1 cellular context compared by ENCODE assay signal in genomic region chr6:143064996-143065683, GRCh38.
TF ChIP-seq lines count a peak whose summit lies in the region.

No MANE protein-coding gene starts in this region.

TF ChIP-seq in HepG2, 621 proteins besides CTCF, POLR2A, EP300 and RAD21 (continued from another document and continues in another):
- TF ChIP-seq KIAA2018 (CRISPR knock-in tag; IDR thresholded peaks at IDR 0.05; ENCODE audit: borderline replicate concordance) (no peak), MTA1 (CRISPR knock-in tag; IDR thresholded peaks at IDR 0.05; ENCODE audit: borderline replicate concordance) (no peak), HNF4A (CRISPR knock-in tag; IDR thresholded peaks at IDR 0.05) (peak; percentile 58), NAIF1 (CRISPR knock-in tag; IDR thresholded peaks at IDR 0.05; ENCODE audit: borderline replicate concordance) (0 out of 2 replicates have a peak, but pooled peaks have one; percentile 42), ZNF619 (CRISPR knock-in tag; IDR thresholded peaks at IDR 0.05) (no peak), RNF219 (CRISPR knock-in tag; IDR thresholded peaks at IDR 0.05) (no peak), HNF4G (IDR thresholded peaks at IDR 0.05; ENCODE audit: borderline replicate concordance, low read depth, low read length) (peak; percentile 48; the same call in 1 of the 2 replicates), HNF4G (CRISPR knock-in tag; IDR thresholded peaks at IDR 0.05; ENCODE audit: borderline replicate concordance, low read depth) (no peak), HMGXB3 (CRISPR knock-in tag; IDR thresholded peaks at IDR 0.05; ENCODE audit: borderline replicate concordance) (0 out of 2 replicates have a peak, but pooled peaks have one; percentile 45), DRAP1 (CRISPR knock-in tag; IDR thresholded peaks at IDR 0.05) (no peak), ZHX1 (CRISPR knock-in tag; IDR thresholded peaks at IDR 0.05; ENCODE audit: low read depth) (no peak), TP53 (CRISPR knock-in tag; conservative IDR thresholded peaks at IDR 0.05) (no peak), NR2F2 (IDR thresholded peaks at IDR 0.05; ENCODE audit: borderline replicate concordance, low read depth) (0 out of 2 replicates have a peak, but pooled peaks have one; percentile 23), PBX2 (CRISPR knock-in tag; IDR thresholded peaks at IDR 0.05) (no peak), GPBP1L1 (CRISPR knock-in tag; IDR thresholded peaks at IDR 0.05) (no peak), KLF16 (CRISPR knock-in tag; IDR thresholded peaks at IDR 0.05) (0 out of 4 replicates have a peak, but pooled peaks of 1 of the 2 experiments have one; percentile 32), ZNF572 (CRISPR knock-in tag; IDR thresholded peaks at IDR 0.05) (no peak), ZNF614 (CRISPR knock-in tag; IDR thresholded peaks at IDR 0.05; ENCODE audit: borderline replicate concordance) (peak; percentile 79; the same call in 1 of the 2 replicates), POLR2G (IDR thresholded peaks at IDR 0.05; ENCODE audit: low read depth, low read length) (no peak), ZBTB33 (CRISPR knock-in tag; IDR thresholded peaks at IDR 0.05) (0 out of 2 replicates have a peak, but pooled peaks have one; percentile 12), ZFP1 (CRISPR knock-in tag; IDR thresholded peaks at IDR 0.05) (peak; percentile 72; the same call in 1 of the 2 replicates), SAFB2 (CRISPR knock-in tag; IDR thresholded peaks at IDR 0.05; ENCODE audit: borderline replicate concordance, low read depth) (no peak), MATR3 (CRISPR knock-in tag; IDR thresholded peaks at IDR 0.05) (no peak), ZBTB37 (CRISPR knock-in tag; IDR thresholded peaks at IDR 0.05) (no peak), DMAP1 (CRISPR knock-in tag; IDR thresholded peaks at IDR 0.05) (peak; percentile 63; the same call in 1 of the 2 replicates), GATAD1 (CRISPR knock-in tag; IDR thresholded peaks at IDR 0.05) (peak; percentile 56; the same call in 1 of the 2 replicates)
